15 cellular contexts compared by ENCODE assay signal in the genomic region with DNA sequence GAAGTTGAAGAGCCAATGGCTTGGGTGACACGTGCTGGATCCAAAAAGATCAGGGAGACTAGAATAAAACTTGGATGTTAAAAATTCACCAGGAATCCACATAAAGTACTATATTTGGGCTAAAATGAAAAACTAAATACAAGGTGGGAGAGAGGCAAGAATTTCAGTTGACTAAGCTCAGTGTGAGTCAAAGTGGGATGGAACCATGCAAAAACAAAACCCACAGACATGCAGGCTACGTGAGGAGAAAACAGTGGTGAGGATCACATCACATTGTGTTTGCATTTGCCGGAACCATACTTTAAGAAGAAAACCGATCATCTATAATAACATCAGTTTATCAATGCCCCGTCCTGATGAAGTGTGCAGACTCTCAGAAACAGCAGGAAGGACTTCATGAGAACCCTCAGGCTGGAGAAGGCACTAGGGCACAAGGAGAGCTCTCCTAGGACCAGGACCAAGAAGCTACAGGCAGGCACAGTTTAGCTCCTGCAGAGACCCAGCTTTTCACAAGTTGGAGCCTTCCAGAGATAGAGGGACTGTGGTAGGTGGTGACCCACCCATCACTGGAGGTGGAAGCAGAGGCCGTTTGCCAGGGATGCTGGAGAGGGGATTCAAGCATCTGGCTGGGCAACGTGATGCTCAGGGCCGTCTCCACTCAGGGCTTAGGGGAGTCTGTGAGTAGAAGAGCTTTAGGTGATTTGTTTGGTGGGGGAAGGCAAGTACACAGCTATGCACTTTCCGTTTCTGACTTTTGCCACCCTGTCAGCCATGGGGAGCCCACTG. TPM values are rescaled to one million over a fixed set of nuclear protein-coding genes. Genes with fewer than 3 reads are reported as not detected.
A peak's percentile ranks its signal among the peaks of the same experiment; 100 is the strongest.
DNase-seq lines count a peak whose midpoint lies in the region; ATAC-seq and TF ChIP-seq lines count a peak whose summit lies in the region.
"Had no signal": no experiment of that assay in that cellular context is flagged by ENCODE, and none has a peak within 500 bp of the region (broad histone marks: within the 10 kb centered on the region; RNA-seq: fewer than 3 reads in every experiment).

No MANE protein-coding gene starts in this region.

- H3K27ac ChIP-seq in IMR-90 (ENCODE audit: insufficient read depth, low read length), result no peak overlapping the region
- H3K27ac ChIP-seq: breast epithelium had no signal

- H3K56ac ChIP-seq in IMR-90 (ENCODE audit: extremely low read depth, insufficient read depth, low read length), result no peak overlapping the region

- H2BK120ac ChIP-seq in IMR-90 (ENCODE audit: low read depth, low read length), result peak overlapping the region; percentile 51

- H4K20me1 ChIP-seq in IMR-90 (ENCODE audit: insufficient read depth, low read length), result no peaks in the 10 kb centered on the region
- H4K20me1 ChIP-seq: BLaER1 treated with 17β-estradiol and CSF1 and Interleukin-3, amounts not matched to agents 10 nM and 100 nM had no signal

- no peak for TF ChIP-seq RAD21 in IMR-90 (IDR thresholded peaks at IDR 0.05; ENCODE audit: low read length)

- peak overlapping the region; percentile 70 for H3K14ac ChIP-seq in IMR-90 (replicated peaks; ENCODE audit: low read depth, low read length)

- no peaks in the 10 kb centered on the region for H3K36me3 Mint-ChIP-seq in activated CD8-positive, alpha-beta T cell treated with anti-CD3 and anti-CD28 coated beads, Interleukin-2, amount 10 ng/mL, durations not matched to agents 7 days and 5 days (ENCODE audit: low read depth)

- peaks cover 16% of the 10 kb centered on the region for H3K4me1 ChIP-seq in IMR-90 (ENCODE audit: control insufficient read depth, insufficient read depth, low read length)
- H3K4me1 ChIP-seq: breast epithelium had no signal

- no peak overlapping the region for H2AK9ac ChIP-seq in IMR-90 (replicated peaks; ENCODE audit: low read depth, low read length, poor library complexity)

- BruUV-seq in IMR-90 (replicated peaks; lab: Mats Ljungman, UMichigan), result no TSS peak

- H4K91ac ChIP-seq in IMR-90 (ENCODE audit: insufficient read depth, low read depth, low read length), result peak overlapping the region; percentile 20

- peak overlapping the region; percentile 62 for H3K4ac ChIP-seq in IMR-90 (ENCODE audit: low read depth, low read length)

- peak overlapping the region; percentile 7; the same call in 1 of the 2 replicates for H4K5ac ChIP-seq in IMR-90 (ENCODE audit: low read depth, low read length)

- H2AK5ac ChIP-seq in IMR-90 (ENCODE audit: low read depth, low read length), result peak overlapping the region; percentile 44; the same call in 1 of the 2 replicates

- in situ Hi-C loops in IMR-90 (cut with MboI; ENCODE audit: low sequenced_read_pairs), result no loop called here

- H3K27me3 Mint-ChIP-seq in activated CD8-positive, alpha-beta T cell treated with anti-CD3 and anti-CD28 coated beads, Interleukin-2, amount 10 ng/mL, durations not matched to agents 7 days and 5 days (ENCODE audit: low read depth), result peaks cover 11% of the 10 kb centered on the region

- no peaks in the 10 kb centered on the region for H3K9me3 ChIP-seq in IMR-90 (ENCODE audit: control insufficient read depth, insufficient read depth, low read length)
- H3K9me3 ChIP-seq: BLaER1 treated with 17β-estradiol and CSF1 and Interleukin-3, amounts not matched to agents 10 nM and 100 nM; breast epithelium had no signal

- WGBS in IMR-90 (ENCODE audit: extremely low coverage in 2 of 2, insufficient read length in 1 of 2), 2 experiments, result 88% methylated on average over 1 of the region's 9 CpGs; no CpG with 5 or more reads in 1 of the 2 experiments

- peak overlapping the region; percentile 43; the same call in 1 of the 2 replicates for H3K23ac ChIP-seq in IMR-90 (ENCODE audit: low read depth, low read length)

- H2BK15ac ChIP-seq in IMR-90 (ENCODE audit: low read depth, low read length), result peak overlapping the region; percentile 45; the same call in 1 of the 3 replicates

- TF ChIP-seq POLR2A in IMR-90 (IDR thresholded peaks at IDR 0.05; ENCODE audit: low read depth, low read length), result no peak

- POLR2A ChIA-PET in IMR-90 (lab: Charles Lee; ENCODE audit: unreplicated experiment), result no interaction called here
- POLR2A ChIA-PET in activated CD8-positive, alpha-beta T cell treated with anti-CD3 and anti-CD28 coated beads, Interleukin-2, amount 10 ng/mL, durations not matched to agents 7 days and 5 days (lab: Charles Lee), result no interaction called here

- no peak overlapping the region for H2AFZ ChIP-seq in IMR-90 (replicated peaks; ENCODE audit: low read length, poor library complexity)

- H3K9me3 Mint-ChIP-seq in activated CD8-positive, alpha-beta T cell treated with anti-CD3 and anti-CD28 coated beads, Interleukin-2, amount 10 ng/mL, durations not matched to agents 7 days and 5 days (ENCODE audit: insufficient read depth), result no peaks in the 10 kb centered on the region

- H2BK20ac ChIP-seq in IMR-90 (ENCODE audit: low read depth, low read length), result peak overlapping the region; percentile 50

- intact Hi-C loops in IMR-90 (cut with micrococcal nuclease), result no loop called here

- H3K4me3 ChIP-seq in AG09309 (ENCODE audit: control insufficient read depth, low read depth, low read length) (no peak overlapping the region), IMR-90 (ENCODE audit: insufficient read depth, low read depth, low read length) (no peak overlapping the region), epithelial cell of esophagus (ENCODE audit: low read length) (no peak overlapping the region)
- H3K4me3 ChIP-seq: BLaER1 treated with 17β-estradiol and CSF1 and Interleukin-3, amounts not matched to agents 10 nM and 100 nM; breast epithelium; K562 had no signal

- H3K36me3 ChIP-seq in IMR-90 (ENCODE audit: control insufficient read depth, insufficient read depth, low read length), result peaks cover 13% of the 10 kb centered on the region
- H3K36me3 ChIP-seq: BLaER1 treated with 17β-estradiol and CSF1 and Interleukin-3, amounts not matched to agents 10 nM and 100 nM; breast epithelium had no signal

- H3K18ac ChIP-seq in IMR-90 (ENCODE audit: low read depth, low read length), result peak overlapping the region; percentile 39; the same call in 1 of the 2 replicates

- no peak overlapping the region for H3K9ac ChIP-seq in IMR-90 (ENCODE audit: low read depth, low read length)

- ATAC-seq in GM19035 (IDR thresholded peaks at IDR 0.05; ENCODE audit: unreplicated experiment), result peak; percentile 59
- peak; percentile 55 for ATAC-seq in IMR-90 (ENCODE audit: low read depth)
- ATAC-seq in activated CD8-positive, alpha-beta T cell treated with anti-CD3 and anti-CD28 coated beads, Interleukin-2, amount 10 ng/mL, durations not matched to agents 7 days and 5 days, result no peak
- ATAC-seq in GM18519 (IDR thresholded peaks at IDR 0.05; ENCODE audit: low FRiP score, unreplicated experiment), result no peak

- peaks cover 18% of the 10 kb centered on the region for H3K9me1 ChIP-seq in IMR-90 (ENCODE audit: insufficient read depth, low read length)

- dilution Hi-C loops in IMR-90 (cut with HindIII; ENCODE audit: low sequenced_read_pairs, unreplicated experiment), result no loop called here

- H2BK5ac ChIP-seq in IMR-90 (ENCODE audit: low read depth, low read length, poor library complexity, severe bottlenecking), result peak overlapping the region; percentile 67

- DNase-seq in AG09309 (ENCODE audit: low read depth), result peak; percentile 17
- peak; percentile 79 for DNase-seq in IMR-90
- peak; percentile 37 for DNase-seq in epithelial cell of esophagus (ENCODE audit: low read depth)
- DNase-seq in activated CD8-positive, alpha-beta T cell treated with anti-CD3 and anti-CD28 coated beads, Interleukin-2, amount 10 ng/mL, durations not matched to agents 7 days and 5 days, result no peak
- DNase-seq in NCI-H1048 (lab: John Stamatoyannopoulos, UW), result no peak
- DNase-seq in superior temporal gyrus (ENCODE audit: extremely low spot score), result no peak
- DNase-seq: NCI-H2227 treated with DMSO at 0.1 percent for 48 hours, trophoblast cell had no signal

- H3K4me1 Mint-ChIP-seq in activated CD8-positive, alpha-beta T cell treated with anti-CD3 and anti-CD28 coated beads, Interleukin-2, amount 10 ng/mL, durations not matched to agents 7 days and 5 days (ENCODE audit: low read depth), result peaks cover 5% of the 10 kb centered on the region

- TF ChIP-seq CTCF in AG09309 (IDR thresholded peaks at IDR 0.05; ENCODE audit: control insufficient read depth, insufficient read depth, low read depth, low read length, missing control alignments) (no peak), IMR-90 (conservative IDR thresholded peaks at IDR 0.05; ENCODE audit: low read depth, low read length) (no peak), epithelial cell of esophagus (IDR thresholded peaks at IDR 0.05; ENCODE audit: insufficient read depth, low read depth, low read length, missing control alignments) (no peak)

- no peak overlapping the region for H3K27ac Mint-ChIP-seq in activated CD8-positive, alpha-beta T cell treated with anti-CD3 and anti-CD28 coated beads, Interleukin-2, amount 10 ng/mL, durations not matched to agents 7 days and 5 days

- CTCF ChIA-PET in IMR-90 (lab: Yijun Ruan, JAX), result interaction anchor here (0.9 to 1.6 kb wide), 4 partner anchors 19 to 30 kb away, joined by 3 to 13 read pairs (median 6); no protein-coding TSS in a partner anchor
- CTCF ChIA-PET in activated CD8-positive, alpha-beta T cell treated with anti-CD3 and anti-CD28 coated beads, Interleukin-2, amount 10 ng/mL, durations not matched to agents 7 days and 5 days (lab: Charles Lee), result interaction anchor here (1.0 to 4.0 kb wide), 10 partner anchors 10 to 387 kb away, joined by 3 to 16 read pairs (median 4); no protein-coding TSS in a partner anchor

- peak overlapping the region; percentile 41 to 55; a peak in 2 of 4 replicates for H4K8ac ChIP-seq in IMR-90 (ENCODE audit: low read depth in 2 of 2, low read length in 2 of 2)

- H3K4me3 Mint-ChIP-seq in activated CD8-positive, alpha-beta T cell treated with anti-CD3 and anti-CD28 coated beads, Interleukin-2, amount 10 ng/mL, durations not matched to agents 7 days and 5 days, result no peak overlapping the region

- H3K27me3 ChIP-seq in IMR-90 (ENCODE audit: control insufficient read depth, insufficient read depth, low read length), result no peaks in the 10 kb centered on the region
- H3K27me3 ChIP-seq: BLaER1 treated with 17β-estradiol and CSF1 and Interleukin-3, amounts not matched to agents 10 nM and 100 nM; breast epithelium had no signal

- no peak overlapping the region for H3K4me2 ChIP-seq in IMR-90 (ENCODE audit: low read depth, low read length)

- no peaks in the 10 kb centered on the region for H3K79me1 ChIP-seq in IMR-90 (ENCODE audit: low read depth in 1 of 2, low read length in 2 of 2)

TF ChIP-seq in IMR-90, 13 proteins besides CTCF, POLR2A, EP300 and RAD21 (continues in another document):
- TF ChIP-seq MAFK (IDR thresholded peaks at IDR 0.05; ENCODE audit: low read depth, low read length), result no peak
- no peak for TF ChIP-seq FOS (IDR thresholded peaks at IDR 0.05; ENCODE audit: low read depth, low read length)
- TF ChIP-seq NFE2L2 (IDR thresholded peaks at IDR 0.05; ENCODE audit: low read depth, low read length), result no peak
- TF ChIP-seq MAZ (IDR thresholded peaks at IDR 0.05; ENCODE audit: borderline replicate concordance, low read depth, low read length), result no peak

RNA-seq across cellular contexts. Expression of a gene that starts 29.0 kb away (rescaled TPM):
- total RNA-seq in IMR-90 (2012; rRNA removed), result under 0.01 and 0.56 TPM in 2 replicates
- 0.19 and 0.29 TPM in 2 replicates for polyA plus RNA-seq in IMR-90 (2012; rRNA removed)
- polyA plus RNA-seq in IMR-90 (2012; cell fraction: cytosol; rRNA removed), result 0.19 and 0.23 TPM in 2 replicates
- 2.0 and 3.6 TPM in 2 replicates for polyA plus RNA-seq in IMR-90 (2012; cell fraction: nucleus; rRNA removed; ENCODE audit: low replicate concordance)
- not detected for total RNA-seq in activated CD8-positive, alpha-beta T cell treated with anti-CD3 and anti-CD28 coated beads, Interleukin-2, amount 10 ng/mL, durations not matched to agents 7 days and 5 days
- total RNA-seq: epithelial cell of proximal tubule, K562, mesenteric fat pad had no signal
- polyA plus RNA-seq: K562 had no signal

Comparison
In these comparisons a context has a peak if more than half of its experiments do, and no peak if none do; other contexts are left out.
1. DNase-seq: peak in AG09309 (single experiment), IMR-90 (single experiment) and epithelial cell of esophagus (single experiment); none in activated CD8-positive, alpha-beta T cell treated with anti-CD3 and anti-CD28 coated beads, Interleukin-2, amount 10 ng/mL, durations not matched to agents 7 days and 5 days (single experiment), NCI-H1048 (single experiment) and superior temporal gyrus (single experiment).
2. ATAC-seq: peak in GM19035 (single experiment) and IMR-90 (single experiment); none in activated CD8-positive, alpha-beta T cell treated with anti-CD3 and anti-CD28 coated beads, Interleukin-2, amount 10 ng/mL, durations not matched to agents 7 days and 5 days (single experiment) and GM18519 (single experiment).